Comparison of ENCODE assay signal across 11 cellular contexts in genomic region chr1:93804412-93804811, GRCh38.
DNase-seq lines count a peak whose midpoint lies in the region; ATAC-seq and TF ChIP-seq lines count a peak whose summit lies in the region.
"Had no signal": no experiment of that assay in that cellular context is flagged by ENCODE, and none has a peak within 500 bp of the region (broad histone marks: within the 10 kb centered on the region; RNA-seq: fewer than 3 reads in every experiment).

No MANE protein-coding gene starts in this region.

- CTCF ChIA-PET in MCF 10A (lab: Yijun Ruan, JAX): interaction anchor here (0.8 to 3.0 kb wide), 2 partner anchors 9 to 308 kb away, joined by 3 to 21 read pairs; no protein-coding TSS in a partner anchor

- no peaks in the 10 kb centered on the region for H3K27me3 Mint-ChIP-seq in MCF 10A (ENCODE audit: insufficient read depth, unreplicated experiment)

- peaks cover 12% of the 10 kb centered on the region for H3K9me3 Mint-ChIP-seq in MCF 10A (ENCODE audit: unreplicated experiment)

- H3K4me3 Mint-ChIP-seq in MCF 10A (ENCODE audit: unreplicated experiment): peak overlapping the region; percentile 28

- H3K9me3 ChIP-seq in vagina: no peaks in the 10 kb centered on the region

- peak overlapping the region; percentile 86 for H3K27ac Mint-ChIP-seq in MCF 10A (ENCODE audit: low read depth, unreplicated experiment)

- no TSS peak for BruUV-seq in MCF 10A (replicated peaks; lab: Mats Ljungman, UMichigan)

- H3K4me1 ChIP-seq in vagina: peaks cover 4% of the 10 kb centered on the region

- TF ChIP-seq CTCF in MCF 10A (IDR thresholded peaks at IDR 0.05; ENCODE audit: unreplicated experiment) (no peak), vagina (IDR thresholded peaks at IDR 0.05) (no peak)

- no peaks in the 10 kb centered on the region for H3K36me3 Mint-ChIP-seq in MCF 10A (ENCODE audit: insufficient read depth, unreplicated experiment)

- H3K4me3 ChIP-seq in vagina: no peak overlapping the region
- H3K4me3 ChIP-seq: GM12878 had no signal

- H3K36me3 ChIP-seq in vagina: no peaks in the 10 kb centered on the region

- H3K4me1 Mint-ChIP-seq in MCF 10A (ENCODE audit: insufficient read depth, unreplicated experiment): peaks cover 25% of the 10 kb centered on the region

- no peaks in the 10 kb centered on the region for H3K27me3 ChIP-seq in vagina

- POLR2A ChIA-PET in MCF 10A (lab: Yijun Ruan, JAX): interaction anchor here (0.6 to 2.9 kb wide), 17 partner anchors 8 to 225 kb away, joined by 3 to 21 read pairs (median 6); no protein-coding TSS in a partner anchor

- DNase-seq in LHCN-M2 (ENCODE audit: low read depth): peak; percentile 89
- DNase-seq in MCF 10A (ENCODE audit: unreplicated experiment): peak; percentile 85
- peak; percentile 93 for DNase-seq in iris pigment epithelial cell (ENCODE audit: low read depth)
- peak in 1 of 2 donors; percentile 86 for DNase-seq in vagina (ENCODE audit: extremely low spot score in 2 of 2)
- no peak for DNase-seq in NCI-H2029 (lab: John Stamatoyannopoulos, UW)
- no peak for DNase-seq in central memory CD4-positive, alpha-beta T cell
- DNase-seq: islet precursor cell, NCI-H2227 treated with DMSO at 0.1 percent for 48 hours had no signal

- no peak for TF ChIP-seq POLR2A in vagina (IDR thresholded peaks at IDR 0.05)

- peak overlapping the region; percentile 51 for H3K27ac ChIP-seq in vagina
- H3K27ac ChIP-seq: VCaP had no signal

- intact Hi-C loops in MCF 10A (cut with micrococcal nuclease): loop anchor here (2.0 kb wide), 1 partner anchor 26 kb away; no protein-coding TSS in a partner anchor
- intact Hi-C loops in vagina (cut with DNase I): no loop called here

- no peak for ATAC-seq in GM19035 (IDR thresholded peaks at IDR 0.05; ENCODE audit: unreplicated experiment)
- ATAC-seq: GM12878 had no signal

Comparison
In these comparisons a context has a peak if more than half of its experiments do, and no peak if none do; other contexts are left out.
1. DNase-seq: peak in LHCN-M2 (single experiment), MCF 10A (single experiment) and iris pigment epithelial cell (single experiment); none in NCI-H2029 (single experiment) and central memory CD4-positive, alpha-beta T cell (single experiment).